24 cellular contexts compared by ENCODE assay signal in the genomic region with DNA sequence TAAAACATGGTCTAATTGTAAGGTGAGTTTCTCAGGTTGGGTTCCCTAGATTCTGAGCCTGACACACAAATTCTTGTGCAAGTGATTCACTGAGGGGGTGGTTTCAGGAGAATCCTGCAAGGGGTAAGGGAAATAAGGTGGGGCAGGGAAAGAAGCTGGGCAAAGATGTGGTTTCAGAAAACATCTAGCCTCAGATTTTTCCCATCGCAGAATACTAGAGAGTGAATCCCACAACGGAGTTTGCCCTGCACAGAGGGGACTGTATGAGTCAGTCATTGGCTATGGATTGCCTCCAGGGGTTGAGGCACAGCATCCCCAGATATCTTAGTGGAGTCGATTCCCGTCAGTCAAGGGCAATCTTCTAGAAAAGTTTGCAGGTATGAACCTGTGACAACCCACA.
DNase-seq lines count a peak whose midpoint lies in the region; TF ChIP-seq lines count a peak whose summit lies in the region.
"Had no signal": no experiment of that assay in that cellular context is flagged by ENCODE, and none has a peak within 500 bp of the region (broad histone marks: within the 10 kb centered on the region; RNA-seq: fewer than 3 reads in every experiment).

No MANE protein-coding gene starts in this region.

- H3K79me2 ChIP-seq in trophoblast cell (ENCODE audit: control insufficient read depth, insufficient read depth, low read length, poor library complexity) (no peaks in the 10 kb centered on the region), GM23248 (ENCODE audit: insufficient read depth) (no peaks in the 10 kb centered on the region)

- no peak overlapping the region for H3K9ac ChIP-seq in trophoblast cell (ENCODE audit: low read length)
- H3K9ac ChIP-seq in GM23248: no peak overlapping the region
- H3K9ac ChIP-seq: BLaER1 treated with 17β-estradiol and CSF1 and Interleukin-3, amounts not matched to agents 10 nM and 100 nM had no signal

- H2BK5ac ChIP-seq in trophoblast cell (ENCODE audit: low read depth, low read length, poor library complexity): no peak overlapping the region

- H3K27ac ChIP-seq in trophoblast cell (ENCODE audit: low read depth, low read length) (no peak overlapping the region), WERI-Rb-1 (no peak overlapping the region), GM23248 (no peak overlapping the region)
- H3K27ac ChIP-seq: BLaER1 treated with 17β-estradiol and CSF1 and Interleukin-3, amounts not matched to agents 10 nM and 100 nM; uterus had no signal

- H4K91ac ChIP-seq in trophoblast cell (ENCODE audit: low read depth, low read length): no peak overlapping the region

- peaks cover 0 to 2% of the 10 kb centered on the region in 2 experiments for H3K4me1 ChIP-seq in trophoblast cell (ENCODE audit: control insufficient read depth in 1 of 2, insufficient read depth in 2 of 2, low read length in 2 of 2)
- H3K4me1 ChIP-seq in GM23248 (ENCODE audit: insufficient read depth): peaks cover 7% of the 10 kb centered on the region
- H3K4me1 ChIP-seq: uterus had no signal

- in situ Hi-C loops in GM23248 (cut with MboI): no loop called here

- H3K27me3 ChIP-seq in trophoblast cell (ENCODE audit: insufficient read depth, low read length): no peaks in the 10 kb centered on the region
- H3K27me3 ChIP-seq in WERI-Rb-1 (ENCODE audit: insufficient read depth, low read depth, severe bottlenecking): no peaks in the 10 kb centered on the region
- H3K27me3 ChIP-seq in GM23248 (replicated peaks; ENCODE audit: insufficient read depth): no peaks in the 10 kb centered on the region
- H3K27me3 ChIP-seq: BLaER1 treated with 17β-estradiol and CSF1 and Interleukin-3, amounts not matched to agents 10 nM and 100 nM; uterus had no signal

- no peak for TF ChIP-seq CTCF in epithelial cell of esophagus (IDR thresholded peaks at IDR 0.05; ENCODE audit: insufficient read depth, low read depth, low read length, missing control alignments)
- no peak for TF ChIP-seq CTCF in WERI-Rb-1 (IDR thresholded peaks at IDR 0.05; ENCODE audit: low read depth, low read length)

- no peak overlapping the region for H4K8ac ChIP-seq in trophoblast cell (ENCODE audit: low read depth, low read length)

- H4K20me1 ChIP-seq in GM23248 (ENCODE audit: insufficient read depth): no peaks in the 10 kb centered on the region
- H4K20me1 ChIP-seq: BLaER1 treated with 17β-estradiol and CSF1 and Interleukin-3, amounts not matched to agents 10 nM and 100 nM had no signal

- no peaks in the 10 kb centered on the region for H3K36me3 ChIP-seq in trophoblast cell (ENCODE audit: control insufficient read depth in 1 of 2, insufficient read depth in 2 of 2, low read length in 2 of 2)
- no peaks in the 10 kb centered on the region for H3K36me3 ChIP-seq in WERI-Rb-1
- H3K36me3 ChIP-seq in GM23248 (ENCODE audit: low read depth): no peaks in the 10 kb centered on the region
- H3K36me3 ChIP-seq: BLaER1 treated with 17β-estradiol and CSF1 and Interleukin-3, amounts not matched to agents 10 nM and 100 nM; uterus had no signal

- H2AFZ ChIP-seq in trophoblast cell (ENCODE audit: insufficient read depth, low read length, poor library complexity) (no peak overlapping the region), GM23248 (no peak overlapping the region)

- H4K12ac ChIP-seq in trophoblast cell (ENCODE audit: low read depth, low read length): no peak overlapping the region

- H3K4ac ChIP-seq in trophoblast cell (ENCODE audit: low read depth, low read length): no peak overlapping the region

- H2AK5ac ChIP-seq in trophoblast cell (ENCODE audit: low read length): no peak overlapping the region

- no peak overlapping the region for H3K18ac ChIP-seq in trophoblast cell (ENCODE audit: low read length)

- no CpG with 5 or more reads among the region's 4 CpGs for WGBS in trophoblast cell (ENCODE audit: extremely low coverage, insufficient coverage, insufficient read length)
- 82 to 84% methylated on average over 4 of the region's 4 CpGs for WGBS in GM23248 (ENCODE audit: low coverage in 1 of 2, low lambda C conversion rate in 2 of 2, missing lambda C conversion rate in 2 of 2), 2 experiments

- no peaks in the 10 kb centered on the region for H3K9me2 ChIP-seq in GM23248 (ENCODE audit: insufficient read depth)

- H2BK12ac ChIP-seq in trophoblast cell (ENCODE audit: low read length): no peak overlapping the region

- H3K4me2 ChIP-seq in trophoblast cell (ENCODE audit: low read length) (peak overlapping the region; percentile 27), GM23248 (ENCODE audit: unreplicated experiment) (no peak overlapping the region)
- H3K4me2 ChIP-seq: BLaER1 treated with 17β-estradiol and CSF1 and Interleukin-3, amounts not matched to agents 10 nM and 100 nM had no signal

- H3K23ac ChIP-seq in trophoblast cell (ENCODE audit: low read length): no peak overlapping the region

- H3K79me1 ChIP-seq in trophoblast cell (ENCODE audit: low read length): no peaks in the 10 kb centered on the region

- no peak overlapping the region for H2BK120ac ChIP-seq in trophoblast cell (ENCODE audit: insufficient read depth, low read length, poor library complexity)

- H3K14ac ChIP-seq in trophoblast cell (ENCODE audit: low read length): no peak overlapping the region

- H3K4me3 ChIP-seq in epithelial cell of esophagus (ENCODE audit: low read length) (no peak overlapping the region), trophoblast cell (ENCODE audit: low read depth, low read length) (no peak overlapping the region), WERI-Rb-1 (ENCODE audit: low read depth, low read length) (no peak overlapping the region), GM23248 (no peak overlapping the region)
- H3K4me3 ChIP-seq: BLaER1 treated with 17β-estradiol and CSF1 and Interleukin-3, amounts not matched to agents 10 nM and 100 nM; uterus had no signal

- no peaks in the 10 kb centered on the region for H3K9me3 ChIP-seq in trophoblast cell (ENCODE audit: insufficient read depth, low read depth, low read length)
- no peaks in the 10 kb centered on the region for H3K9me3 ChIP-seq in WERI-Rb-1 (ENCODE audit: severe bottlenecking)
- H3K9me3 ChIP-seq in GM23248 (ENCODE audit: low read depth): no peaks in the 10 kb centered on the region
- H3K9me3 ChIP-seq: uterus had no signal

- H3F3A ChIP-seq in GM23248 (ENCODE audit: insufficient read depth): peaks cover 6% of the 10 kb centered on the region; the same call in 1 of the 2 replicates

- peak; percentile 59 for DNase-seq in ELR (ENCODE audit: low read depth)
- peak; percentile 76 for DNase-seq in RPMI7951 (ENCODE audit: low read depth)
- peak; percentile 88 for DNase-seq in epithelial cell of esophagus (ENCODE audit: low read depth)
- no peak for DNase-seq in trophoblast cell
- no peak for DNase-seq in RKO (ENCODE audit: low spot score)
- no peak for DNase-seq in NCI-H1930 (lab: John Stamatoyannopoulos, UW)
- no peak for DNase-seq in WERI-Rb-1
- no peak for DNase-seq in GM23248
- DNase-seq: activated CD4-positive, alpha-beta memory T cell treated with anti-CD3 and anti-CD28 coated beads for 36 hours; activated naive CD8-positive, alpha-beta T cell treated with anti-CD3 and anti-CD28 coated beads, Interleukin-2, amount 10 ng/mL, durations not matched to agents 7 days and 5 days; COR-L47; DMS79; H9; naive thymus-derived CD8-positive, alpha-beta T cell; NCI-H1105; NCI-H2029 treated with DMSO at 0.1 percent for 48 hours; NCI-H446; OCI-M1; SIG-M5; stimulated activated CD4-positive, alpha-beta T cell treated with anti-CD3 and anti-CD28 coated beads, Interleukin-12 subunit alpha, Interleukin-12 subunit beta, amount 100 ng/mL, for 4 hours; stimulated activated CD4-positive, alpha-beta T cell treated with anti-CD3 and anti-CD28 coated beads, Interleukin-4, amount 100 ng/mL, for 24 hours; stimulated activated naive CD4-positive, alpha-beta T cell; uterus had no signal

Comparison
In these comparisons a context has a peak if more than half of its experiments do, and no peak if none do; other contexts are left out.
1. DNase-seq: peak in ELR (single experiment), RPMI7951 (single experiment) and epithelial cell of esophagus (single experiment); none in trophoblast cell (0 of 2), RKO (single experiment), NCI-H1930 (0 of 2), WERI-Rb-1 (single experiment) and GM23248 (single experiment).